In genomic region chr11:59668950-59669610, GRCh38 we compare ENCODE assay signal across 1 cellular context.
A peak's percentile ranks its signal among the peaks of the same experiment; 100 is the strongest.
TF ChIP-seq lines count a peak whose summit lies in the region.

Gene PATL1, minus strand, starts transcription at chr11:59669037. Its CDS starts 142 bp downstream, at chr11:59668895.

TF ChIP-seq in HepG2, 621 proteins besides CTCF, POLR2A, EP300 and RAD21 (continued from another document and continues in another):
- TF ChIP-seq TAF15 (IDR thresholded peaks at IDR 0.05; ENCODE audit: low read depth, low read length, poor library complexity, severe bottlenecking): no peak
- no peak for TF ChIP-seq CBX1 (IDR thresholded peaks at IDR 0.05; ENCODE audit: low read depth)
- TF ChIP-seq ATAD3A (CRISPR knock-in tag; IDR thresholded peaks at IDR 0.05): no peak
- peak; percentile 87 for TF ChIP-seq ZNF280B (CRISPR knock-in tag; IDR thresholded peaks at IDR 0.05; ENCODE audit: borderline replicate concordance)
- TF ChIP-seq ZNF136 (CRISPR knock-in tag; IDR thresholded peaks at IDR 0.05; ENCODE audit: low read depth): 0 out of 2 replicates have a peak, but pooled peaks have one; percentile 47
- TF ChIP-seq E2F2 (CRISPR knock-in tag; IDR thresholded peaks at IDR 0.05; ENCODE audit: borderline replicate concordance): no peak
- no peak for TF ChIP-seq SMYD3 (CRISPR knock-in tag; IDR thresholded peaks at IDR 0.05)
- peak; percentile 66; the same call in 1 of the 2 replicates for TF ChIP-seq ZFAT (CRISPR knock-in tag; conservative IDR thresholded peaks at IDR 0.05)
- TF ChIP-seq FOXO4 (CRISPR knock-in tag; conservative IDR thresholded peaks at IDR 0.05): no peak
- 0 out of 2 replicates have a peak, but pooled peaks have one; percentile 22 for TF ChIP-seq ONECUT2 (CRISPR knock-in tag; IDR thresholded peaks at IDR 0.05)
- TF ChIP-seq ISX (CRISPR knock-in tag; conservative IDR thresholded peaks at IDR 0.05): no peak
- TF ChIP-seq ZBTB21 (CRISPR knock-in tag; IDR thresholded peaks at IDR 0.05): no peak
- peak; percentile 75 for TF ChIP-seq ASH2L (IDR thresholded peaks at IDR 0.05; ENCODE audit: insufficient read length, low read depth, low read length)
- peak; percentile 39; the same call in 1 of the 2 replicates for TF ChIP-seq ZBTB10 (CRISPR knock-in tag; IDR thresholded peaks at IDR 0.05; ENCODE audit: borderline replicate concordance)
- no peak for TF ChIP-seq ZNF513 (CRISPR knock-in tag; conservative IDR thresholded peaks at IDR 0.05)
- peak; percentile 50; the same call in 1 of the 2 replicates for TF ChIP-seq NCOR1 (IDR thresholded peaks at IDR 0.05; ENCODE audit: borderline replicate concordance, low read length)
- no peak for TF ChIP-seq ZBTB49 (CRISPR knock-in tag; IDR thresholded peaks at IDR 0.05; ENCODE audit: borderline replicate concordance)
- TF ChIP-seq DMTF1 (CRISPR knock-in tag; IDR thresholded peaks at IDR 0.05): no peak
- peak; percentile 43 for TF ChIP-seq ZNF574 (CRISPR knock-in tag; IDR thresholded peaks at IDR 0.05)
- TF ChIP-seq BCLAF1 (IDR thresholded peaks at IDR 0.05): no peak
- TF ChIP-seq PAWR (CRISPR knock-in tag; IDR thresholded peaks at IDR 0.05; ENCODE audit: borderline replicate concordance): no peak
- no peak; the same call in 1 of the 2 replicates for TF ChIP-seq POGK (CRISPR knock-in tag; conservative IDR thresholded peaks at IDR 0.05)
- no peak; the same call in 1 of the 2 replicates for TF ChIP-seq NR2F2 (IDR thresholded peaks at IDR 0.05; ENCODE audit: borderline replicate concordance, low read depth)
- peak; percentile 31; the same call in 1 of the 2 replicates for TF ChIP-seq FOXK1 (CRISPR knock-in tag; IDR thresholded peaks at IDR 0.05; ENCODE audit: borderline replicate concordance, low read depth)
- no peak for TF ChIP-seq HNF4A (CRISPR knock-in tag; IDR thresholded peaks at IDR 0.05)
- TF ChIP-seq KMT2A (CRISPR knock-in tag; IDR thresholded peaks at IDR 0.05): peak; percentile 45; the same call in 1 of the 2 replicates
- TF ChIP-seq ZNF335 (CRISPR knock-in tag; IDR thresholded peaks at IDR 0.05): peak; percentile 22; the same call in 1 of the 2 replicates
- 0 out of 2 replicates have a peak, but pooled peaks have one; percentile 82 for TF ChIP-seq ZNF296 (CRISPR knock-in tag; conservative IDR thresholded peaks at IDR 0.05)
- TF ChIP-seq HDAC2 (CRISPR knock-in tag; IDR thresholded peaks at IDR 0.05): peak; percentile 37; the same call in 1 of the 2 replicates
- TF ChIP-seq PREB (CRISPR knock-in tag; IDR thresholded peaks at IDR 0.05): 0 out of 2 replicates have a peak, but pooled peaks have one; percentile 12
- no peak for TF ChIP-seq RARG (CRISPR knock-in tag; IDR thresholded peaks at IDR 0.05; ENCODE audit: low read depth)
